In genomic region chr3:14812196-14812785, GRCh38 we compare ENCODE assay signal across 26 cellular contexts. TPM values are rescaled to one million over a fixed set of nuclear protein-coding genes. Genes with fewer than 3 reads are reported as not detected.
DNase-seq lines count a peak whose midpoint lies in the region; ATAC-seq, FAIRE-seq and TF ChIP-seq lines count a peak whose summit lies in the region.
"Had no signal": no experiment of that assay in that cellular context is flagged by ENCODE, and none has a peak within 500 bp of the region (broad histone marks: within the 10 kb centered on the region; RNA-seq: fewer than 3 reads in every experiment).

No MANE protein-coding gene starts in this region.

- DNase-seq in dermis blood vessel endothelial cell (peak; percentile 62), lung (ENCODE audit: low spot score) (no peak), brain microvascular endothelial cell (no peak), urothelium cell line (ENCODE audit: low spot score) (no peak)
- DNase-seq: ACHN; activated CD4-positive, alpha-beta T cell treated with anti-CD3 and anti-CD28 coated beads, Interleukin-2, amount 50 U/mL, for 48 hours; activated gamma-delta T cell; C1 segment of cervical spinal cord; DMS 273 treated with DMSO at 0.1 percent for 48 hours; effector memory CD4-positive, alpha-beta T cell; GF-D8; H7; hippocampal formation; islet precursor cell; midbrain; NCI-H1105 treated with DMSO at 0.1 percent for 48 hours; NCI-H69; nucleus accumbens; right lobe of liver; WERI-Rb-1 had no signal

- no peaks in the 10 kb centered on the region for H3K27me3 ChIP-seq in lung (ENCODE audit: control insufficient read depth, insufficient read depth)
- peaks cover 35% of the 10 kb centered on the region for H3K27me3 ChIP-seq in brain microvascular endothelial cell (replicated peaks)

- H3K9me3 ChIP-seq in ES-I3 (ENCODE audit: control insufficient read depth, insufficient read depth, low read length) (no peaks in the 10 kb centered on the region), lung (ENCODE audit: control insufficient read depth in 2 of 2, insufficient read depth in 1 of 2, low read length in 1 of 2) (no peaks in the 10 kb centered on the region)
- H3K9me3 ChIP-seq: right lobe of liver had no signal

- H3K27ac ChIP-seq in lung (ENCODE audit: low read depth in 1 of 2, low read length in 1 of 2) (peak overlapping the region in 1 of 2 donors; percentile 62), skin epidermis (peak overlapping the region in 6 of 21 experiments; percentile 6 to 91 (median 78)), brain microvascular endothelial cell (no peak overlapping the region)
- H3K27ac ChIP-seq: right lobe of liver, WERI-Rb-1 had no signal

- H3K36me3 ChIP-seq in ES-I3 (ENCODE audit: insufficient read depth, low read length) = no peaks in the 10 kb centered on the region
- H3K36me3 ChIP-seq in lung (ENCODE audit: control insufficient read depth in 2 of 2, insufficient read depth in 2 of 2, low read length in 2 of 2) = no peaks in the 10 kb centered on the region
- H3K36me3 ChIP-seq in brain microvascular endothelial cell (replicated peaks) = no peaks in the 10 kb centered on the region
- H3K36me3 ChIP-seq: right lobe of liver, WERI-Rb-1 had no signal

- ATAC-seq in lung (ENCODE audit: insufficient read depth, low FRiP score) (no peak), GM21528 (IDR thresholded peaks at IDR 0.05; ENCODE audit: low FRiP score, unreplicated experiment) (no peak), HG03039 (IDR thresholded peaks at IDR 0.05; ENCODE audit: unreplicated experiment) (no peak)

- 22 to 36% methylated on average over 9 of the region's 9 CpGs for WGBS in lung, 2 donors

- H3K4me3 ChIP-seq in lung (peak overlapping the region; percentile 27), skin epidermis (peak overlapping the region in 5 of 7 experiments; percentile 42 to 50 (median 47)), brain microvascular endothelial cell (ENCODE audit: low read depth, low read length) (no peak overlapping the region)

- peak overlapping the region; percentile 87; the same call in 1 of the 2 replicates for H3K9ac ChIP-seq in ES-I3 (ENCODE audit: low read depth, low read length)

- TF ChIP-seq CTCF in lung (IDR thresholded peaks at IDR 0.05; ENCODE audit: control extremely low read depth, extremely low read depth) (no peak), brain microvascular endothelial cell (IDR thresholded peaks at IDR 0.05; ENCODE audit: low read depth, low read length, missing control alignments) (no peak)

- H3K4me1 ChIP-seq in ES-I3 (ENCODE audit: insufficient read depth, low read length) = peaks cover 24% of the 10 kb centered on the region
- H3K4me1 ChIP-seq in lung (ENCODE audit: control insufficient read depth in 2 of 2, insufficient read depth in 2 of 2, low read length in 2 of 2) = peaks cover 0 to 6% of the 10 kb centered on the region in 2 donors

- no peak for FAIRE-seq in urothelium cell line (lab: Jason Lieb, UNC)

- in situ Hi-C loops in brain microvascular endothelial cell (cut with HindIII; ENCODE audit: low pct_ligation_motif_present, low sequenced_read_pairs) = no loop called here

RNA-seq across cellular contexts. Expression of gene FGD5, which starts 6.5 kb away (rescaled TPM):
- total RNA-seq in dermis blood vessel endothelial cell = 103 and 196 TPM in 2 replicates
- total RNA-seq in lung = 10 to 100 TPM; 45.3 to 58.5 TPM
- polyA plus RNA-seq in lung = 10 to 100 TPM; 14.6 to 19.0 TPM
- total RNA-seq: LHCN-M2; T-helper 1 cell treated with Interleukin-12 subunit alpha and Interleukin-12 subunit beta and Interleukin-4 antibody, amounts not matched to agents 30 ng/mL and 1 ng/mL, for 36 hours had no signal
